14 cellular contexts compared by ENCODE assay signal in genomic region chr22:31093090-31093850, GRCh38. TPM values are rescaled to one million over a fixed set of nuclear protein-coding genes. Genes with fewer than 3 reads are reported as not detected.
DNase-seq lines count a peak whose midpoint lies in the region; ATAC-seq and TF ChIP-seq lines count a peak whose summit lies in the region.
"Had no signal": no experiment of that assay in that cellular context is flagged by ENCODE, and none has a peak within 500 bp of the region (broad histone marks: within the 10 kb centered on the region; RNA-seq: fewer than 3 reads in every experiment).

No MANE protein-coding gene starts in this region.

- TF ChIP-seq EP300 in esophagus muscularis mucosa (IDR thresholded peaks at IDR 0.05): no peak

- DNase-seq in NCI-H446 treated with DMSO at 0.1 percent for 48 hours (lab: John Stamatoyannopoulos, UW) (peak; percentile 2), esophagus muscularis mucosa (ENCODE audit: extremely low spot score) (no peak), myocyte (ENCODE audit: low read depth) (peak; percentile 91), ureter (ENCODE audit: low spot score) (peak; percentile 76), NCI-H146 (lab: John Stamatoyannopoulos, UW) (no peak)
- no peak for DNase-seq in stimulated activated CD4-positive, alpha-beta T cell treated with anti-CD3 and anti-CD28 coated beads, Interleukin-1b, Interleukin-23, amount 100 ng/mL, for 48 hours
- DNase-seq: foreskin melanocyte; HCEC 1CT; NCI-H1048; NCI-H510A treated with DMSO at 0.1 percent for 48 hours; stimulated activated CD4-positive, alpha-beta T cell treated with anti-CD3 and anti-CD28 coated beads, Interleukin-4, amount 100 ng/mL, for 1 hour had no signal

- peaks cover 68 to 100% (median 100%) of the 10 kb centered on the region in 4 donors for H3K36me3 ChIP-seq in esophagus muscularis mucosa

- H3K27me3 ChIP-seq in esophagus muscularis mucosa: no peaks in the 10 kb centered on the region
- H3K27me3 ChIP-seq: left lung had no signal

- peaks cover 59 to 93% (median 78%) of the 10 kb centered on the region in 4 donors for H3K4me1 ChIP-seq in esophagus muscularis mucosa
- H3K4me1 ChIP-seq: left lung had no signal

- no peak for ATAC-seq in GM18511 (IDR thresholded peaks at IDR 0.05; ENCODE audit: unreplicated experiment)
- ATAC-seq: left lung had no signal

- peak overlapping the region; percentile 58 to 82 (median 62) for H3K4me3 ChIP-seq in esophagus muscularis mucosa
- H3K4me3 ChIP-seq: left lung had no signal

- intact Hi-C loops in esophagus muscularis mucosa (cut with DNase I): no loop called here

- H3K9me3 ChIP-seq in esophagus muscularis mucosa: no peaks in the 10 kb centered on the region
- H3K9me3 ChIP-seq: left lung had no signal

- H3K27ac ChIP-seq in esophagus muscularis mucosa (replicated peaks in 1 of 4): peak overlapping the region; percentile 98 to 99 (median 99)
- H3K27ac ChIP-seq: left lung had no signal

- WGBS in esophagus muscularis mucosa: 62% methylated on average over 11 of the region's 33 CpGs

- no peak for TF ChIP-seq CTCF in esophagus muscularis mucosa (IDR thresholded peaks at IDR 0.05)

- TF ChIP-seq POLR2A in esophagus muscularis mucosa (IDR thresholded peaks at IDR 0.05; ENCODE audit: low read depth): no peak

RNA-seq across cellular contexts. Expression of gene SMTN, which starts 12.2 kb away (rescaled TPM):
- total RNA-seq in esophagus muscularis mucosa (1,000 to 10,000 TPM; 1,154 to 1,495 (median 1,416) TPM), myocyte (210 and 293 TPM in 2 replicates), ureter (327 TPM)
- polyA plus RNA-seq in myocyte (2012): 66.0 TPM

RNA-seq across cellular contexts. Expression of gene SELENOM, which starts 14.1 kb away (rescaled TPM):
- total RNA-seq in esophagus muscularis mucosa (1,000 to 10,000 TPM; 1,118 to 1,733 (median 1,416) TPM), myocyte (223 and 238 TPM in 2 replicates), ureter (259 TPM)
- polyA plus RNA-seq in myocyte (2012): 257 TPM

RNA-seq across cellular contexts. Expression of gene INPP5J, which starts 29.5 kb away (rescaled TPM):
- total RNA-seq in esophagus muscularis mucosa (1 to 10 TPM; 1.3 to 2.1 (median 1.8) TPM), myocyte (0.40 and 0.57 TPM in 2 replicates), ureter (4.8 TPM)
- 0.61 TPM for polyA plus RNA-seq in myocyte (2012)

RNA-seq across cellular contexts. Expression of gene PLA2G3, which starts 47.0 kb away (rescaled TPM):
- total RNA-seq in esophagus muscularis mucosa: not detected
- total RNA-seq in myocyte: 0.21 and 1.7 TPM in 2 replicates
- polyA plus RNA-seq in myocyte (2012): 0.35 TPM
- not detected for total RNA-seq in ureter
- total RNA-seq: omental fat pad had no signal

Comparison
In these comparisons a context has a peak if more than half of its experiments do, and no peak if none do; other contexts are left out.
1. DNase-seq: peak in NCI-H446 treated with DMSO at 0.1 percent for 48 hours (single experiment), myocyte (single experiment) and ureter (single experiment); none in esophagus muscularis mucosa (single experiment), stimulated activated CD4-positive, alpha-beta T cell treated with anti-CD3 and anti-CD28 coated beads, Interleukin-1b, Interleukin-23, amount 100 ng/mL, for 48 hours (single experiment) and NCI-H146 (single experiment).